ENCODE assay signal across 9 cellular contexts in the genomic region with DNA sequence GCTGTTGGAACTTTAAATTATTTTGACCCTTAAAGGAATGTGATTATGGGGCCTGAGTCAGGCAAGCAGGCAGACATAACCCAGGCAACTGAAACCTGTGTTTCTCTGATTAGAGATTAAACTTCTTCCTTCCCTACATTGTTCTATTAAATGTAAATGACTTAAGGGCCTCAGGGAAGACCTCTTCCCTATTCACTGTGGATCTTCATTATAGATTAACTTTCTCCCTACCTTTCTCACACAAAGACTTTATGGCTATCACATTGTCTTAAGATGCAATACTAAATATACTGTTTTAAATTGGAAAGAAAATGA. TPM values are rescaled to one million over a fixed set of nuclear protein-coding genes. Genes with fewer than 3 reads are reported as not detected.
"Had no signal": no experiment of that assay in that cellular context is flagged by ENCODE, and none has a peak within 500 bp of the region (broad histone marks: within the 10 kb centered on the region; RNA-seq: fewer than 3 reads in every experiment).

No MANE protein-coding gene starts in this region.

- H3K4me3 Mint-ChIP-seq: neural crest cell; T-helper 2 cell treated with Interferon-gamma antibody and Interleukin-4, amounts not matched to agents 5 μg/mL and 100 μg/mL, for 36 hours had no signal

- H3K9me3 Mint-ChIP-seq: activated T-helper 2 cell treated with anti-CD3 and anti-CD28 coated beads, Interferon-gamma antibody, Interleukin-2, Interleukin-4, amounts not matched to agents 10 μg/mL and 5 μg/mL and 100 μg/mL, durations not matched to agents 14 hours and 24 hours and 36 hours had no signal

- H3K4me3 ChIP-seq: esophagus muscularis mucosa had no signal

- DNase-seq: activated CD4-positive, alpha-beta T cell treated with anti-CD3 and anti-CD28 coated beads, Interleukin-2, amount 50 U/mL, for 1 hour; activated naive CD4-positive, alpha-beta T cell treated with anti-CD3 and anti-CD28 coated beads, Interleukin-2, amount 50 U/mL, for 16 hours had no signal

- H3K36me3 ChIP-seq: esophagus muscularis mucosa had no signal

- H3K27ac ChIP-seq: esophagus muscularis mucosa, parathyroid adenoma had no signal

- H3K4me1 ChIP-seq: parathyroid adenoma had no signal

- H3K27ac Mint-ChIP-seq: activated T-helper 2 cell treated with anti-CD3 and anti-CD28 coated beads, Interferon-gamma antibody, Interleukin-2, Interleukin-4, amounts not matched to agents 10 μg/mL and 5 μg/mL and 100 μg/mL, durations not matched to agents 14 hours and 24 hours and 36 hours; T-helper 2 cell treated with Interferon-gamma antibody and Interleukin-4, amounts not matched to agents 5 μg/mL and 100 μg/mL, for 36 hours had no signal

- H3K79me2 ChIP-seq: parathyroid adenoma had no signal

- H3K4me1 Mint-ChIP-seq: neural crest cell had no signal

- H2AFZ ChIP-seq: parathyroid adenoma had no signal

- H3K27me3 ChIP-seq: esophagus muscularis mucosa had no signal

- H3K9ac ChIP-seq: parathyroid adenoma had no signal

RNA-seq across cellular contexts. Expression of gene METTL21C, which starts 8.8 kb away (rescaled TPM):
- total RNA-seq: activated T-helper 2 cell treated with anti-CD3 and anti-CD28 coated beads, Interferon-gamma antibody, Interleukin-2, Interleukin-4, amounts not matched to agents 10 μg/mL and 5 μg/mL and 100 μg/mL, durations not matched to agents 14 hours and 24 hours and 36 hours; dermis microvascular lymphatic vessel endothelial cell; esophagus muscularis mucosa; lung microvascular endothelial cell; neural crest cell had no signal
